ENCODE assay signal across 25 cellular contexts in genomic region chr11:124463990-124464389, GRCh38. TPM values are rescaled to one million over a fixed set of nuclear protein-coding genes. Genes with fewer than 3 reads are reported as not detected.
DNase-seq lines count a peak whose midpoint lies in the region; ATAC-seq, FAIRE-seq and TF ChIP-seq lines count a peak whose summit lies in the region.
"Had no signal": no experiment of that assay in that cellular context is flagged by ENCODE, and none has a peak within 500 bp of the region (broad histone marks: within the 10 kb centered on the region; RNA-seq: fewer than 3 reads in every experiment).

No MANE protein-coding gene starts in this region.

- H3K4me1 ChIP-seq in HCT116 (ENCODE audit: control insufficient read depth in 1 of 2, insufficient read depth in 2 of 2, low read length in 2 of 2) (no peaks in the 10 kb centered on the region), K562 (replicated peaks in 1 of 2; ENCODE audit: control insufficient read depth in 2 of 2, insufficient read depth in 2 of 2, low read length in 2 of 2) (no peaks in the 10 kb centered on the region), prostate gland (replicated peaks) (no peaks in the 10 kb centered on the region)
- H3K4me1 ChIP-seq: A549, BE2C, HAP-1 had no signal

- no TSS peak for BruUV-seq in HCT116 (replicated peaks; lab: Mats Ljungman, UMichigan)
- BruUV-seq in K562 (replicated peaks; lab: Mats Ljungman, UMichigan), result no TSS peak

- no peak for TF ChIP-seq RAD21 in HCT116 (IDR thresholded peaks at IDR 0.05; ENCODE audit: low read depth)
- no peak for TF ChIP-seq RAD21 in K562 (CRISPR knock-in tag; conservative IDR thresholded peaks at IDR 0.05 in 1 of 2, IDR thresholded peaks at IDR 0.05 in 1 of 2)

- no peaks in the 10 kb centered on the region for H3K79me2 ChIP-seq in HCT116 (ENCODE audit: insufficient read depth, low read length)
- no peaks in the 10 kb centered on the region for H3K79me2 ChIP-seq in K562 (ENCODE audit: control insufficient read depth, insufficient read depth, low read length)

- H3K9me1 ChIP-seq in K562 (ENCODE audit: control insufficient read depth, insufficient read depth, low read length), result no peaks in the 10 kb centered on the region

- no peak overlapping the region for H3K27ac Mint-ChIP-seq in glutamatergic neuron (ENCODE audit: unreplicated experiment)
- H3K27ac Mint-ChIP-seq: CD14-positive monocyte; CD4-positive, alpha-beta T cell; CD8-positive, alpha-beta memory T cell had no signal

- H2AFZ ChIP-seq in HCT116 (ENCODE audit: low read depth, low read length, poor library complexity, severe bottlenecking), result no peak overlapping the region
- H2AFZ ChIP-seq in K562 (ENCODE audit: low read depth, low read length), result no peak overlapping the region

- H3K4me3 ChIP-seq in HCT116 (replicated peaks in 1 of 2; ENCODE audit: low read depth in 1 of 2, low read length in 2 of 2) (no peak overlapping the region), K562 (no peak overlapping the region), prostate gland (no peak overlapping the region)
- H3K4me3 ChIP-seq: A549; BLaER1 treated with 17β-estradiol and CSF1 and Interleukin-3, amounts not matched to agents 10 nM and 100 nM; GM12878; HAP-1 had no signal

- no peaks in the 10 kb centered on the region for H3K27me3 Mint-ChIP-seq in glutamatergic neuron (ENCODE audit: unreplicated experiment)

- TF ChIP-seq POLR2A in HCT116 (IDR thresholded peaks at IDR 0.05; ENCODE audit: borderline replicate concordance, extremely low read depth, insufficient read depth, insufficient read length) (no peak), K562 (conservative IDR thresholded peaks at IDR 0.05) (no peak), prostate gland (IDR thresholded peaks at IDR 0.05) (no peak)

- TF ChIP-seq EP300 in K562 (IDR thresholded peaks at IDR 0.05; ENCODE audit: low read length), result no peak

- WGBS in K562 (ENCODE audit: insufficient coverage, low coverage, missing lambda C conversion rate), result 36% methylated on average over 5 of the region's 5 CpGs
- whole genome bisulfite sequencing in prostate gland, result 68% methylated on average over 5 of the region's 5 CpGs

- H3K9ac ChIP-seq in HCT116 (ENCODE audit: low read length) (no peak overlapping the region), K562 (ENCODE audit: insufficient read depth in 1 of 2, low read depth in 2 of 2, low read length in 2 of 2) (no peak overlapping the region; a peak in 1 of 4 replicates)
- H3K9ac ChIP-seq: BLaER1 treated with 17β-estradiol and CSF1 and Interleukin-3, amounts not matched to agents 10 nM and 100 nM had no signal

- TF ChIP-seq CTCF in HCT116 (IDR thresholded peaks at IDR 0.05 in 2 of 3, conservative IDR thresholded peaks at IDR 0.05 in 1 of 3; ENCODE audit: borderline replicate concordance in 1 of 3, insufficient read depth in 1 of 3, low read depth in 2 of 3, low read length in 2 of 3), result peak in 2 of 3 experiments; percentile 16 to 25; a peak in 1 of 6 replicates
- no peak for TF ChIP-seq CTCF in K562 (IDR thresholded peaks at IDR 0.05 in 2 of 3, conservative IDR thresholded peaks at IDR 0.05 in 1 of 3; ENCODE audit: insufficient read depth in 2 of 3, low read depth in 1 of 3, low read length in 3 of 3)
- TF ChIP-seq CTCF in glutamatergic neuron (IDR thresholded peaks at IDR 0.05; ENCODE audit: partially characterized antibody, unreplicated experiment), result peak; percentile 29
- TF ChIP-seq CTCF in prostate gland (IDR thresholded peaks at IDR 0.05), result no peak

- DNase-seq in HCT116 (ENCODE audit: low read depth, low spot score), result no peak
- no peak for DNase-seq in K562 (ENCODE audit: extremely low read depth in 1 of 4, low spot score in 3 of 4)
- DNase-seq in glutamatergic neuron, result no peak
- no peak for DNase-seq in cortex of kidney (lab: John Stamatoyannopoulos, UW)
- no peak for DNase-seq in NCI-H187 (lab: John Stamatoyannopoulos, UW)
- no peak for DNase-seq in prostate gland (ENCODE audit: low spot score)
- DNase-seq: 8988T; ACHN; AML-193; BE2C; CD4-positive, alpha-beta T cell; CD8-positive, alpha-beta memory T cell; DMS 273 treated with DMSO at 0.1 percent for 48 hours; DMS79; EL; GDM1; GOT3 had no signal

- H3K27me3 ChIP-seq in HCT116 (ENCODE audit: insufficient read depth, low read length) (peaks cover 41% of the 10 kb centered on the region), K562 (ENCODE audit: control insufficient read depth in 2 of 2, insufficient read depth in 2 of 2, low read length in 2 of 2) (no peaks in the 10 kb centered on the region), prostate gland (replicated peaks; ENCODE audit: insufficient read depth) (no peaks in the 10 kb centered on the region)
- H3K27me3 ChIP-seq: BE2C; BLaER1 treated with 17β-estradiol and CSF1 and Interleukin-3, amounts not matched to agents 10 nM and 100 nM had no signal

- H3K9me3 ChIP-seq in HCT116 (ENCODE audit: control insufficient read depth in 1 of 2, insufficient read depth in 1 of 2, low read depth in 1 of 2, low read length in 2 of 2) (no peaks in the 10 kb centered on the region), K562 (replicated peaks; ENCODE audit: control insufficient read depth, insufficient read depth, low read depth, low read length) (no peaks in the 10 kb centered on the region), prostate gland (no peaks in the 10 kb centered on the region)
- H3K9me3 ChIP-seq: A549, BE2C, HAP-1 had no signal

- H3K27ac ChIP-seq in HCT116 (ENCODE audit: low read depth, low read length), result no peak overlapping the region
- no peak overlapping the region for H3K27ac ChIP-seq in K562 (ENCODE audit: extremely low read depth, low read depth, low read length)
- no peak overlapping the region for H3K27ac ChIP-seq in prostate gland
- H3K27ac ChIP-seq: A549 had no signal

- H4K20me1 ChIP-seq in HCT116 (ENCODE audit: insufficient read depth) (no peaks in the 10 kb centered on the region), K562 (replicated peaks; ENCODE audit: control insufficient read depth, insufficient read depth, low read length) (no peaks in the 10 kb centered on the region)
- H4K20me1 ChIP-seq: BLaER1 treated with 17β-estradiol and CSF1 and Interleukin-3, amounts not matched to agents 10 nM and 100 nM had no signal

- H3K9me3 Mint-ChIP-seq in glutamatergic neuron (ENCODE audit: unreplicated experiment), result no peaks in the 10 kb centered on the region
- H3K9me3 Mint-ChIP-seq: CD4-positive, alpha-beta T cell had no signal

- H3K36me3 ChIP-seq in HCT116 (ENCODE audit: control insufficient read depth in 1 of 2, insufficient read depth in 2 of 2, low read length in 2 of 2) (no peaks in the 10 kb centered on the region), K562 (ENCODE audit: control insufficient read depth, insufficient read depth, low read length) (no peaks in the 10 kb centered on the region), prostate gland (no peaks in the 10 kb centered on the region)
- H3K36me3 ChIP-seq: BE2C; BLaER1 treated with 17β-estradiol and CSF1 and Interleukin-3, amounts not matched to agents 10 nM and 100 nM; HAP-1 had no signal

- H3K4me3 Mint-ChIP-seq in glutamatergic neuron (ENCODE audit: unreplicated experiment), result no peak overlapping the region
- H3K4me3 Mint-ChIP-seq: CD14-positive monocyte; CD4-positive, alpha-beta T cell; CD8-positive, alpha-beta memory T cell had no signal

- ATAC-seq in HCT116 (peak; percentile 61), K562 (peak; percentile 34; the same call in 1 of the 3 replicates), HG03139 (IDR thresholded peaks at IDR 0.05; ENCODE audit: unreplicated experiment) (no peak)
- ATAC-seq: A549, GM12878 had no signal

- H3K4me2 ChIP-seq in HCT116 (ENCODE audit: low read length), result no peak overlapping the region
- no peak overlapping the region for H3K4me2 ChIP-seq in K562 (ENCODE audit: insufficient read depth, low read length)
- H3K4me2 ChIP-seq: A549 had no signal

- no peaks in the 10 kb centered on the region for H3K9me2 ChIP-seq in HCT116 (ENCODE audit: insufficient read depth)

- POLR2A ChIA-PET in HCT116 (lab: Charles Lee), result no interaction called here
- POLR2A ChIA-PET in K562 (lab: Yijun Ruan, JAX), result no interaction called here

- in situ Hi-C loops in K562 (cut with MboI), result no loop called here

- no peaks in the 10 kb centered on the region for H3K4me1 Mint-ChIP-seq in glutamatergic neuron (ENCODE audit: low read depth, unreplicated experiment)
- H3K4me1 Mint-ChIP-seq: CD14-positive monocyte; CD8-positive, alpha-beta memory T cell had no signal

- no peaks in the 10 kb centered on the region for H3K36me3 Mint-ChIP-seq in glutamatergic neuron (ENCODE audit: unreplicated experiment)
- H3K36me3 Mint-ChIP-seq: CD14-positive monocyte; CD8-positive, alpha-beta memory T cell had no signal

- RAD21 ChIA-PET in HCT116 (lab: Charles Lee; ENCODE audit: low non-redundant PET in 1 of 2, low total read pairs in 2 of 2, uncharacterized antibody in 2 of 2, unreplicated experiment in 2 of 2), result no interaction called here

- no peak for FAIRE-seq in K562 (lab: Jason Lieb, UNC)
- FAIRE-seq: A549, D721Med, GM12878, H54 had no signal

- intact Hi-C loops in HCT116 (cut with micrococcal nuclease) (no loop called here), K562 (cut with micrococcal nuclease) (no loop called here), prostate gland (cut with DNase I) (no loop called here)

- CTCF ChIA-PET in HCT116 (lab: Charles Lee) (no interaction called here), K562 (lab: Yijun Ruan, JAX; ENCODE audit: low intra/inter-chr PET ratio) (no interaction called here)

RNA-seq across cellular contexts. Expression of gene OR8B8, which starts 18.5 kb away (rescaled TPM):
- not detected for total RNA-seq in HCT116 (2021; ENCODE audit: unreplicated experiment)
- polyA plus RNA-seq in HCT116 (2012), result not detected in 2 replicates
- 0.11 TPM in 1 of 2 replicates, not detected in the other for total RNA-seq in K562 (2011; cell fraction: chromatin; rRNA removed; ENCODE audit: low replicate concordance)
- total RNA-seq in K562 (2011; cell fraction: nucleolus; rRNA removed), result not detected in 2 replicates
- total RNA-seq in K562 (2011; cell fraction: nucleoplasm; rRNA removed), result not detected in 2 replicates
- not detected in 2 replicates for total RNA-seq in K562 (2014; rRNA removed)
- total RNA-seq in K562 (2014; rRNA removed; fragmentation: Illumina TruSeq; extraction: Trizol), result not detected in 2 replicates
- total RNA-seq in K562 (2015; rRNA removed; fragmentation: Illumina TruSeq; extraction: Trizol), result not detected in 2 replicates
- not detected in 2 replicates for total RNA-seq in K562 (2021)
- not detected in 2 replicates for polyA plus RNA-seq in K562 (2011; rRNA removed)
- polyA plus RNA-seq in K562 (2011; cell fraction: cytosol; rRNA removed), result not detected in 2 replicates
- not detected in 2 replicates for polyA plus RNA-seq in K562 (2011; cell fraction: nucleus; rRNA removed)
- polyA plus RNA-seq in K562 (2012), result 0.09 TPM in 1 of 2 replicates, not detected in the other
- polyA plus RNA-seq in K562 (2014; fragmentation: Illumina TruSeq; extraction: Trizol), result not detected in 2 replicates
- under 1 TPM in 1 of 2 experiments, not detected in 1; 0.18 TPM for polyA plus RNA-seq in K562 (2014; fragmentation: Nextera tagmentation; extraction: Ambion mirVana)
- polyA plus RNA-seq in K562 (2014; rRNA removed), result not detected in 2 replicates
- polyA minus RNA-seq in K562 (2011; rRNA and poly(A)+ RNA removed), result not detected in 2 replicates
- not detected in 2 replicates for polyA minus RNA-seq in K562 (2011; cell fraction: cytosol; rRNA and poly(A)+ RNA removed)
- polyA minus RNA-seq in K562 (2011; cell fraction: nucleus; rRNA and poly(A)+ RNA removed), result not detected in 2 replicates
- not detected for total RNA-seq in glutamatergic neuron (ENCODE audit: unreplicated experiment)
- not detected for total RNA-seq in prostate gland
- total RNA-seq: CD4-positive, alpha-beta T cell; CD8-positive, alpha-beta memory T cell; GM12878 had no signal
- polyA plus RNA-seq: A549; CD14-positive monocyte; CD8-positive, alpha-beta memory T cell; GM12878 had no signal

RNA-seq across cellular contexts. Expression of gene OR8B4, which starts 39.3 kb away (rescaled TPM):
- not detected for total RNA-seq in HCT116 (2021; ENCODE audit: unreplicated experiment)
- not detected in 2 replicates for polyA plus RNA-seq in HCT116 (2012)
- not detected in 2 replicates for total RNA-seq in K562 (2011; cell fraction: chromatin; rRNA removed; ENCODE audit: low replicate concordance)
- not detected in 2 replicates for total RNA-seq in K562 (2011; cell fraction: nucleolus; rRNA removed)
- total RNA-seq in K562 (2011; cell fraction: nucleoplasm; rRNA removed), result not detected in 2 replicates
- not detected in 2 replicates for total RNA-seq in K562 (2014; rRNA removed)
- not detected in 2 replicates for total RNA-seq in K562 (2014; rRNA removed; fragmentation: Illumina TruSeq; extraction: Trizol)
- not detected in 2 replicates for total RNA-seq in K562 (2015; rRNA removed; fragmentation: Illumina TruSeq; extraction: Trizol)
- not detected in 2 replicates for total RNA-seq in K562 (2021)
- polyA plus RNA-seq in K562 (2011; rRNA removed), result not detected in 2 replicates
- not detected in 2 replicates for polyA plus RNA-seq in K562 (2011; cell fraction: cytosol; rRNA removed)
- not detected in 2 replicates for polyA plus RNA-seq in K562 (2011; cell fraction: nucleus; rRNA removed)
- polyA plus RNA-seq in K562 (2012), result 0.10 TPM in 1 of 2 replicates, not detected in the other
- not detected in 2 replicates for polyA plus RNA-seq in K562 (2014; fragmentation: Illumina TruSeq; extraction: Trizol)
- polyA plus RNA-seq in K562 (2014; fragmentation: Nextera tagmentation; extraction: Ambion mirVana), result not detected
- polyA plus RNA-seq in K562 (2014; rRNA removed), result not detected in 2 replicates
- polyA minus RNA-seq in K562 (2011; rRNA and poly(A)+ RNA removed), result not detected in 2 replicates
- not detected in 2 replicates for polyA minus RNA-seq in K562 (2011; cell fraction: cytosol; rRNA and poly(A)+ RNA removed)
- not detected in 2 replicates for polyA minus RNA-seq in K562 (2011; cell fraction: nucleus; rRNA and poly(A)+ RNA removed)
- not detected for total RNA-seq in glutamatergic neuron (ENCODE audit: unreplicated experiment)
- not detected for total RNA-seq in prostate gland
- total RNA-seq: CD4-positive, alpha-beta T cell; CD8-positive, alpha-beta memory T cell; GM12878 had no signal
- polyA plus RNA-seq: A549; CD14-positive monocyte; CD8-positive, alpha-beta memory T cell; GM12878 had no signal

Comparison
In these comparisons a context has a peak if more than half of its experiments do, and no peak if none do; other contexts are left out.
1. CTCF ChIP-seq: peak in HCT116 (2 of 3) and glutamatergic neuron (single experiment); none in K562 (0 of 3) and prostate gland (0 of 4).
2. Of the 22 proteins assayed by ChIP-seq in both K562 and HCT116: peak only in K562: none; only in HCT116: CTCF; in both: none; in neither: 21.